ENCODE assay signal across 8 cellular contexts in genomic region chr4:25234390-25235367, GRCh38.
DNase-seq lines count a peak whose midpoint lies in the region; ATAC-seq lines count a peak whose summit lies in the region.

No MANE protein-coding gene starts in this region.

- H3K4me1 Mint-ChIP-seq in dendritic cell treated with granulocyte-macrophage colony-stimulating factor and Interleukin-4, amounts not matched to agents 40 ng/mL and 50 ng/mL, for 4 days (ENCODE audit: low read depth) = peaks cover 17% of the 10 kb centered on the region

- ATAC-seq in GM18873 (IDR thresholded peaks at IDR 0.05; ENCODE audit: low FRiP score, unreplicated experiment) = peak; percentile 66
- ATAC-seq in HG03097 (IDR thresholded peaks at IDR 0.05; ENCODE audit: low FRiP score, unreplicated experiment) = peak; percentile 55

- peak overlapping the region; percentile 94 for H3K4me3 Mint-ChIP-seq in dendritic cell treated with granulocyte-macrophage colony-stimulating factor and Interleukin-4, amounts not matched to agents 40 ng/mL and 50 ng/mL, for 4 days

- peaks cover 40% of the 10 kb centered on the region for H3K36me3 Mint-ChIP-seq in dendritic cell treated with granulocyte-macrophage colony-stimulating factor and Interleukin-4, amounts not matched to agents 40 ng/mL and 50 ng/mL, for 4 days (ENCODE audit: low read depth)

- peak overlapping the region; percentile 90 for H3K27ac Mint-ChIP-seq in dendritic cell treated with granulocyte-macrophage colony-stimulating factor and Interleukin-4, amounts not matched to agents 40 ng/mL and 50 ng/mL, for 4 days

- H3K9me3 Mint-ChIP-seq in dendritic cell treated with granulocyte-macrophage colony-stimulating factor and Interleukin-4, amounts not matched to agents 40 ng/mL and 50 ng/mL, for 4 days = peaks cover 46% of the 10 kb centered on the region

- H3K27me3 Mint-ChIP-seq in dendritic cell treated with granulocyte-macrophage colony-stimulating factor and Interleukin-4, amounts not matched to agents 40 ng/mL and 50 ng/mL, for 4 days = no peaks in the 10 kb centered on the region

- intact Hi-C loops in dendritic cell treated with granulocyte-macrophage colony-stimulating factor and Interleukin-4, amounts not matched to agents 40 ng/mL and 50 ng/mL, for 4 days (cut with micrococcal nuclease) = loop anchor here (2.0 to 5.0 kb wide), 3 partner anchors 74 to 143 kb away; partner anchors contain the start of genes ANAPC4, SEPSECS and ZCCHC4

- DNase-seq in Ammon's horn (ENCODE audit: low spot score) (peak; percentile 39), NCI-H345 (lab: John Stamatoyannopoulos, UW) (peak; percentile 53), left kidney (ENCODE audit: low read depth, low spot score) (peak; percentile 87)
- DNase-seq in activated CD4-positive, CD25-positive, alpha-beta regulatory T cell treated with anti-CD3 and anti-CD28 coated beads, Interleukin-2, amount 50 U/mL, for 72 hours = peak; percentile 63
- peak; percentile 8 to 21 (median 20) for DNase-seq in stimulated activated CD4-positive, alpha-beta T cell treated with anti-CD3 and anti-CD28 coated beads, TNF-alpha, amount 100 ng/mL, for 48 hours (ENCODE audit: low read depth in 3 of 3)

Comparison
In these comparisons a context has a peak if more than half of its experiments do, and no peak if none do; other contexts are left out.
1. Peak in every context shown above with its lines: DNase-seq and ATAC-seq.
2. DNase-seq: peak in every context shown above with its lines; median percentile 87 in left kidney; 63 in activated CD4-positive, CD25-positive, alpha-beta regulatory T cell treated with anti-CD3 and anti-CD28 coated beads, Interleukin-2, amount 50 U/mL, for 72 hours; 53 in NCI-H345; 39 in Ammon's horn; 20 in stimulated activated CD4-positive, alpha-beta T cell treated with anti-CD3 and anti-CD28 coated beads, TNF-alpha, amount 100 ng/mL, for 48 hours.